In the genomic region with DNA sequence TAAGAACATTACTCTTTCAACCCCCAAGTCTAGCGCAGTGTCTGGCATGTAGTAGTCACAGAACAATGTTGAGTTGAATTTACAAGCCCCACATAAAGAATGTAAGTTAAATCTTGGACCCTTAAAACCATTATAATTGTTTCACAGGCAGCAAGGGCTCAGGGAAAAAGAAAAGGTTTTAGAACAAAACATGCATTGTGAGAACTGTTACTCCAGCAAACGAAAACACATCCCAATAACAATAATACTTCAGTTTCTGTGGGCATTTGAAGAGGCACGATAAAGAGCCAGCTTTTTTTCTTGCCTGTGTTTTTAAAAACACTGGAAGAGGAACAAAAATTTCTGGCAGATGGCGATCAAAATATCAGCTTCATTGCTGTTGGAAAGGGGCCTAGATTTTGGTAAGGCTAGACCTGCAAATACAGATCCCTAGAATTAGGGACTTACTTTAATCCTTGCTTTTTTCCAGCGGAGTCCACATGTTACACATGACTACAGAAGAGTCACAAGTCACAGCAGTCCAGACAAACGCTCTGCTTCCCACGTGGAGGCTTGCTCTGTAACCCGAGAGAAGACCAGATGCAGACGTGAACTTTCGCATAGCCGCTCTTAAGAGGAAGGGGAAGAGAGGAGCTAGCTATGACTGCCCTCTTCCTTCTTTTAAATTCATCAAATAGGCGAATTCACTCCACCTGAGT, we compare ENCODE assay signal across 10 cellular contexts.
A peak's percentile ranks its signal among the peaks of the same experiment; 100 is the strongest.
DNase-seq lines count a peak whose midpoint lies in the region.
"Had no signal": no experiment of that assay in that cellular context is flagged by ENCODE, and none has a peak within 500 bp of the region (broad histone marks: within the 10 kb centered on the region; RNA-seq: fewer than 3 reads in every experiment).

No MANE protein-coding gene starts in this region.

- DNase-seq in GM04504 (ENCODE audit: low read depth), result peak; percentile 38
- peak; percentile 12 for DNase-seq in NCI-H69 (lab: John Stamatoyannopoulos, UW)
- peak; percentile 58 for DNase-seq in foreskin melanocyte
- peak; percentile 82 for DNase-seq in pons (ENCODE audit: low spot score)
- no peak for DNase-seq in stimulated activated naive CD4-positive, alpha-beta T cell (lab: John Stamatoyannopoulos, UW)
- no peak for DNase-seq in activated gamma-delta T cell treated with Interleukin-2 at 50 U/mL for 16 hours
- DNase-seq in stimulated activated CD4-positive, alpha-beta T cell treated with anti-CD3 and anti-CD28 coated beads, Interleukin-15, amount 100 ng/mL, for 24 hours, result no peak
- DNase-seq in activated naive CD4-positive, alpha-beta T cell treated with anti-CD3 and anti-CD28 coated beads, Interleukin-2, amount 50 U/mL, for 16 hours, result no peak
- DNase-seq: DMS53; stimulated activated CD4-positive, alpha-beta T cell treated with anti-CD3 and anti-CD28 coated beads, Interleukin-12 subunit alpha, Interleukin-12 subunit beta, amount 100 ng/mL, for 4 hours had no signal

Comparison
In these comparisons a context has a peak if more than half of its experiments do, and no peak if none do; other contexts are left out.
1. DNase-seq: peak in GM04504 (single experiment), NCI-H69 (single experiment), foreskin melanocyte (single experiment) and pons (single experiment); none in stimulated activated naive CD4-positive, alpha-beta T cell (0 of 6), activated gamma-delta T cell treated with Interleukin-2 at 50 U/mL for 16 hours (single experiment), stimulated activated CD4-positive, alpha-beta T cell treated with anti-CD3 and anti-CD28 coated beads, Interleukin-15, amount 100 ng/mL, for 24 hours (single experiment) and activated naive CD4-positive, alpha-beta T cell treated with anti-CD3 and anti-CD28 coated beads, Interleukin-2, amount 50 U/mL, for 16 hours (single experiment).